Comparison of ENCODE assay signal across 8 cellular contexts in the genomic region with DNA sequence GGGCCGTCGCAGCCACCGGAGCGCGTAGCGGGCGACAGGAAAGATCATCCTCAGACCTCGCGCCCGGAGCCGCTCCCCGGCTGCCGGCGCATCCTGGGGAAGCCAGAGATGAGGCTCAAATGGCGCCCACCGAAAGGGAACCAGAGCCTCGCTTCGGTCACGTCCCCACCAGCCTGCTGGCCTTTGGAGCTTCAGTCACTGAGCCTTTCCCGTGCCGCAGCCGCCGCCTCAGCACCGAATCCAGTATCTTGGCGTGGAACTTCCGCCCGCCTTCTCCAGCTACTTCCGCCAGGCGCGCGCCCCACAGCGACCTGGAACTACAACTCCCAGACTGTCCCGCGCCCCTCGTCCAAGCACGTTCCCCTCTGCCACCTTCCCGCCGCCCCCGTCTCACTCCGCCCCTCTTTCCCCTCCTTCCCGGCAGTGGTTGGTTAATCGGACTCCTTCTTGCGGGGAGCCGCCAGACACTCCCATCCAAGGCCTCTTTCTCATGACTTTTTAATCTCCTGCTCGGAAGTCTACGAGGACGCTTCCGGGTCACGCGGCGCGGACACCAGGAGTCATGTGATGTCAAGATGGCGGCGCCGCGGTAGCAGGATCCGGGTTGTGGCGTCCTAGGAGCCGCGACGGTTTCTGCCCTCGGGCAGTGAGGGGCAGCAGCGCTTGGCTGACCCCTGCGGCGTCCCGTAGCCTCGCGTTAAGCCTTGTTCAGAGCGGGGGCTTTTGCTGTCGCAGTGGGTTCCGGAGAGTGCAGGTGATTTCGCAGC. TPM values are rescaled to one million over a fixed set of nuclear protein-coding genes. Genes with fewer than 3 reads are reported as not detected.
DNase-seq lines count a peak whose midpoint lies in the region; ATAC-seq, FAIRE-seq and TF ChIP-seq lines count a peak whose summit lies in the region.

A gene with protein sequence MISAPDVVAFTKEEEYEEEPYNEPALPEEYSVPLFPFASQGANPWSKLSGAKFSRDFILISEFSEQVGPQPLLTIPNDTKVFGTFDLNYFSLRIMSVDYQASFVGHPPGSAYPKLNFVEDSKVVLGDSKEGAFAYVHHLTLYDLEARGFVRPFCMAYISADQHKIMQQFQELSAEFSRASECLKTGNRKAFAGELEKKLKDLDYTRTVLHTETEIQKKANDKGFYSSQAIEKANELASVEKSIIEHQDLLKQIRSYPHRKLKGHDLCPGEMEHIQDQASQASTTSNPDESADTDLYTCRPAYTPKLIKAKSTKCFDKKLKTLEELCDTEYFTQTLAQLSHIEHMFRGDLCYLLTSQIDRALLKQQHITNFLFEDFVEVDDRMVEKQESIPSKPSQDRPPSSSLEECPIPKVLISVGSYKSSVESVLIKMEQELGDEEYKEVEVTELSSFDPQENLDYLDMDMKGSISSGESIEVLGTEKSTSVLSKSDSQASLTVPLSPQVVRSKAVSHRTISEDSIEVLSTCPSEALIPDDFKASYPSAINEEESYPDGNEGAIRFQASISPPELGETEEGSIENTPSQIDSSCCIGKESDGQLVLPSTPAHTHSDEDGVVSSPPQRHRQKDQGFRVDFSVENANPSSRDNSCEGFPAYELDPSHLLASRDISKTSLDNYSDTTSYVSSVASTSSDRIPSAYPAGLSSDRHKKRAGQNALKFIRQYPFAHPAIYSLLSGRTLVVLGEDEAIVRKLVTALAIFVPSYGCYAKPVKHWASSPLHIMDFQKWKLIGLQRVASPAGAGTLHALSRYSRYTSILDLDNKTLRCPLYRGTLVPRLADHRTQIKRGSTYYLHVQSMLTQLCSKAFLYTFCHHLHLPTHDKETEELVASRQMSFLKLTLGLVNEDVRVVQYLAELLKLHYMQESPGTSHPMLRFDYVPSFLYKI (plus strand): TSS at position 563 of the 767 bp plus-strand sequence. CDS start 497 bp downstream, outside the sequence.
A gene with protein sequence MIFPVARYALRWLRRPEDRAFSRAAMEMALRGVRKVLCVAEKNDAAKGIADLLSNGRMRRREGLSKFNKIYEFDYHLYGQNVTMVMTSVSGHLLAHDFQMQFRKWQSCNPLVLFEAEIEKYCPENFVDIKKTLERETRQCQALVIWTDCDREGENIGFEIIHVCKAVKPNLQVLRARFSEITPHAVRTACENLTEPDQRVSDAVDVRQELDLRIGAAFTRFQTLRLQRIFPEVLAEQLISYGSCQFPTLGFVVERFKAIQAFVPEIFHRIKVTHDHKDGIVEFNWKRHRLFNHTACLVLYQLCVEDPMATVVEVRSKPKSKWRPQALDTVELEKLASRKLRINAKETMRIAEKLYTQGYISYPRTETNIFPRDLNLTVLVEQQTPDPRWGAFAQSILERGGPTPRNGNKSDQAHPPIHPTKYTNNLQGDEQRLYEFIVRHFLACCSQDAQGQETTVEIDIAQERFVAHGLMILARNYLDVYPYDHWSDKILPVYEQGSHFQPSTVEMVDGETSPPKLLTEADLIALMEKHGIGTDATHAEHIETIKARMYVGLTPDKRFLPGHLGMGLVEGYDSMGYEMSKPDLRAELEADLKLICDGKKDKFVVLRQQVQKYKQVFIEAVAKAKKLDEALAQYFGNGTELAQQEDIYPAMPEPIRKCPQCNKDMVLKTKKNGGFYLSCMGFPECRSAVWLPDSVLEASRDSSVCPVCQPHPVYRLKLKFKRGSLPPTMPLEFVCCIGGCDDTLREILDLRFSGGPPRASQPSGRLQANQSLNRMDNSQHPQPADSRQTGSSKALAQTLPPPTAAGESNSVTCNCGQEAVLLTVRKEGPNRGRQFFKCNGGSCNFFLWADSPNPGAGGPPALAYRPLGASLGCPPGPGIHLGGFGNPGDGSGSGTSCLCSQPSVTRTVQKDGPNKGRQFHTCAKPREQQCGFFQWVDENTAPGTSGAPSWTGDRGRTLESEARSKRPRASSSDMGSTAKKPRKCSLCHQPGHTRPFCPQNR (minus strand): TSS at position 264 of the 767 bp plus-strand sequence. CDS start 216 bp downstream, at position 48.

- FAIRE-seq in HepG2 (lab: Jason Lieb, UNC) = peak; percentile 85

- peak within 1 kb of the TSS; percentile 90 for H3K9ac ChIP-seq in HepG2 (ENCODE audit: insufficient read depth, low read depth, low read length)

- peaks cover 9% of the 10 kb centered on the region for H4K20me1 ChIP-seq in HepG2 (ENCODE audit: insufficient read depth, low read length)

- in situ Hi-C loops in HepG2 (cut with HindIII; ENCODE audit: extremely low pct_ligation_motif_present, low pct_unique_long_range_greater_than_20kb) = no loop called here

- TF ChIP-seq RAD21 in HepG2 (CRISPR knock-in tag; IDR thresholded peaks at IDR 0.05) = peak; percentile 54

- WGBS in HepG2 (ENCODE audit: low lambda C conversion rate) = 3% methylated on average over 27 of the region's 72 CpGs

- CTCF ChIA-PET in HepG2 (lab: Yijun Ruan, JAX; ENCODE audit: low intra/inter-chr PET ratio, low total read pairs) = no interaction called here

- peak; percentile 82 for ATAC-seq in GM19397 (IDR thresholded peaks at IDR 0.05; ENCODE audit: unreplicated experiment)
- ATAC-seq in HG03571 (IDR thresholded peaks at IDR 0.05; ENCODE audit: unreplicated experiment) = peak; percentile 74
- peak; percentile 94 for ATAC-seq in HepG2

- TF ChIP-seq POLR2A in HepG2 (IDR thresholded peaks at IDR 0.05; ENCODE audit: insufficient read depth in 1 of 2, low read depth in 2 of 2, low read length in 2 of 2) = peak; percentile 67 to 90

- H3K9me3 ChIP-seq in HepG2 (ENCODE audit: low read length) = no peaks in the 10 kb centered on the region

- no TSS peak for BruUV-seq in HepG2 (replicated peaks; lab: Mats Ljungman, UMichigan)

- intact Hi-C loops in CD14-positive monocyte (cut with micrococcal nuclease) = loop anchor here (2.0 kb wide), 2 partner anchors 14 to 54 kb away; a partner anchor contains a TSS
- intact Hi-C loops in HepG2 (cut with micrococcal nuclease; ENCODE audit: unreplicated experiment) = loop anchor here (5.0 to 10.0 kb wide), 2 partner anchors 50 to 58 kb away; a partner anchor contains a TSS

- DNase-seq in CD14-positive monocyte (ENCODE audit: low spot score) = peak; percentile 98
- DNase-seq in NCI-H82 (lab: John Stamatoyannopoulos, UW) = peak; percentile 99
- DNase-seq in activated CD4-positive, alpha-beta T cell treated with anti-CD3 and anti-CD28 coated beads, Interleukin-2, amount 50 U/mL, for 48 hours = peak; percentile 98
- peak; percentile 73 to 97 for DNase-seq in dermis microvascular lymphatic vessel endothelial cell (ENCODE audit: low read depth in 2 of 2)
- peak; percentile 92 for DNase-seq in HepG2 (ENCODE audit: low spot score)
- DNase-seq in stimulated activated CD4-positive, alpha-beta T cell treated with anti-CD3 and anti-CD28 coated beads, Interleukin-4, amount 100 ng/mL, for 1 hour = peak; percentile 98

- peak within 1 kb of the TSS; percentile 11 for H2AFZ ChIP-seq in HepG2 (ENCODE audit: low read length)

- peak within 1 kb of the TSS; percentile 92 for H3K4me2 ChIP-seq in HepG2 (ENCODE audit: low read depth, low read length)

- H3K79me2 ChIP-seq in HepG2 (ENCODE audit: insufficient read depth, low read length) = peaks cover 86% of the 10 kb centered on the region

- peak within 1 kb of the TSS; percentile 93 to 97 for H3K4me3 Mint-ChIP-seq in CD14-positive monocyte

- peaks cover 0 to 4% (median 2%) of the 10 kb centered on the region in 7 donors for H3K9me3 Mint-ChIP-seq in CD14-positive monocyte

- peaks cover 64% of the 10 kb centered on the region for H3K4me1 ChIP-seq in HepG2 (ENCODE audit: insufficient read depth, low read length)

- peak within 1 kb of the TSS; percentile 98 to 100 (median 100) for H3K27ac Mint-ChIP-seq in CD14-positive monocyte

- no peak for TF ChIP-seq EP300 in HepG2 (IDR thresholded peaks at IDR 0.05; ENCODE audit: low read depth in 2 of 2, low read length in 2 of 2)
- TF ChIP-seq EP300 in HepG2 (CRISPR knock-in tag; IDR thresholded peaks at IDR 0.05; ENCODE audit: borderline replicate concordance) = no peak

- peaks cover 6 to 24% of the 10 kb centered on the region in 2 experiments; a peak in 4 of 5 replicates for H3K36me3 ChIP-seq in HepG2 (replicated peaks in 1 of 2; ENCODE audit: control insufficient read depth in 1 of 2, insufficient read depth in 2 of 2, low read length in 2 of 2)

- no peaks in the 10 kb centered on the region; a peak in 1 of 5 replicates for H3K27me3 ChIP-seq in HepG2 (ENCODE audit: control insufficient read depth in 1 of 2, insufficient read depth in 2 of 2, low read length in 2 of 2)

- peaks cover 78% of the 10 kb centered on the region for H3K4me1 Mint-ChIP-seq in CD14-positive monocyte

- H3K36me3 Mint-ChIP-seq in CD14-positive monocyte = peaks cover 51 to 54% of the 10 kb centered on the region in 2 donors

- peak within 1 kb of the TSS; percentile 71 to 91 (median 80) for H3K4me3 ChIP-seq in HepG2 (replicated peaks in 1 of 3; ENCODE audit: insufficient read depth in 1 of 3, low read depth in 2 of 3, low read length in 3 of 3)

- POLR2A ChIA-PET in HepG2 (lab: Yijun Ruan, JAX) = interaction anchor here (0.7 to 1.6 kb wide), 6 partner anchors 13 to 124 kb away, joined by 3 to 10 read pairs (median 5); a partner anchor contains a TSS

- peak within 1 kb of the TSS; percentile 88 for H3K27ac ChIP-seq in HepG2 (ENCODE audit: extremely low read length, insufficient read depth, low read length)

- no peaks in the 10 kb centered on the region for H3K27me3 Mint-ChIP-seq in CD14-positive monocyte (ENCODE audit: low read depth in 3 of 3)

- TF ChIP-seq CTCF in CD14-positive monocyte (IDR thresholded peaks at IDR 0.05) (no peak), HepG2 (CRISPR knock-in tag; IDR thresholded peaks at IDR 0.05) (no peak)

RNA-seq across cellular contexts. Expression of the first gene that starts in this region (rescaled TPM):
- polyA plus RNA-seq in CD14-positive monocyte = 1 to 10 TPM; 2.4 to 5.3 TPM
- total RNA-seq in dermis microvascular lymphatic vessel endothelial cell = 11.4 and 18.5 TPM in 2 replicates
- total RNA-seq in HepG2 (2016; rRNA removed; fragmentation: Illumina TruSeq; extraction: Trizol) = 11.8 and 16.6 TPM in 2 replicates
- 1.3 and 1.4 TPM in 2 replicates for total RNA-seq in HepG2 (2016; cell fraction: cytosol; rRNA removed; fragmentation: Illumina TruSeq; extraction: Trizol; ENCODE audit: low read depth)
- 11.9 and 13.2 TPM in 2 replicates for total RNA-seq in HepG2 (2016; cell fraction: insoluble cytoplasmic fraction; rRNA removed; fragmentation: Illumina TruSeq; extraction: Trizol)
- total RNA-seq in HepG2 (2016; cell fraction: membrane; rRNA removed; fragmentation: Illumina TruSeq; extraction: Trizol) = 6.2 and 6.5 TPM in 2 replicates
- 11.0 and 13.5 TPM in 2 replicates for total RNA-seq in HepG2 (2016; cell fraction: nucleus; rRNA removed; fragmentation: Illumina TruSeq; extraction: Trizol)
- polyA plus RNA-seq in HepG2 (2011; rRNA removed) = 7.6 and 7.7 TPM in 2 replicates
- 5.1 and 5.4 TPM in 2 replicates for polyA plus RNA-seq in HepG2 (2011; cell fraction: cytosol; rRNA removed)
- polyA plus RNA-seq in HepG2 (2011; cell fraction: nucleus; rRNA removed) = 12.3 and 12.5 TPM in 2 replicates
- polyA plus RNA-seq in HepG2 (2012) = 7.5 and 8.8 TPM in 2 replicates
- polyA plus RNA-seq in HepG2 (2016; cell fraction: cytosol; fragmentation: Illumina TruSeq; extraction: Trizol; ENCODE audit: low read depth) = 0.59 and 0.60 TPM in 2 replicates
- 7.3 and 9.5 TPM in 2 replicates for polyA plus RNA-seq in HepG2 (2016; cell fraction: insoluble cytoplasmic fraction; fragmentation: Illumina TruSeq; extraction: Trizol; ENCODE audit: low read depth)
- 1.6 and 1.8 TPM in 2 replicates for polyA plus RNA-seq in HepG2 (2016; cell fraction: membrane; fragmentation: Illumina TruSeq; extraction: Trizol; ENCODE audit: low read depth)
- 14.1 and 15.0 TPM in 2 replicates for polyA plus RNA-seq in HepG2 (2016; cell fraction: nucleus; fragmentation: Illumina TruSeq; extraction: Trizol; ENCODE audit: insufficient read depth, low read depth)
- polyA minus RNA-seq in HepG2 (2011; rRNA and poly(A)+ RNA removed; ENCODE audit: low replicate concordance) = 14.3 and 17.2 TPM in 2 replicates
- 7.2 and 9.1 TPM in 2 replicates for polyA minus RNA-seq in HepG2 (2011; cell fraction: cytosol; rRNA and poly(A)+ RNA removed)
- polyA minus RNA-seq in HepG2 (2011; cell fraction: nucleus; rRNA and poly(A)+ RNA removed) = 17.6 and 19.5 TPM in 2 replicates

RNA-seq across cellular contexts. Expression of the second gene that starts in this region (rescaled TPM):
- polyA plus RNA-seq in CD14-positive monocyte (10 to 100 TPM; 15.2 to 22.3 TPM), HepG2 (2011; rRNA removed) (15.4 and 16.9 TPM in 2 replicates)
- total RNA-seq in dermis microvascular lymphatic vessel endothelial cell (14.1 and 19.3 TPM in 2 replicates), HepG2 (2016; rRNA removed; fragmentation: Illumina TruSeq; extraction: Trizol) (30.7 and 36.8 TPM in 2 replicates)
- total RNA-seq in HepG2 (2016; cell fraction: cytosol; rRNA removed; fragmentation: Illumina TruSeq; extraction: Trizol; ENCODE audit: low read depth) = 13.1 and 14.9 TPM in 2 replicates
- 27.4 and 35.0 TPM in 2 replicates for total RNA-seq in HepG2 (2016; cell fraction: insoluble cytoplasmic fraction; rRNA removed; fragmentation: Illumina TruSeq; extraction: Trizol)
- total RNA-seq in HepG2 (2016; cell fraction: membrane; rRNA removed; fragmentation: Illumina TruSeq; extraction: Trizol) = 17.3 and 17.9 TPM in 2 replicates
- 42.4 and 45.8 TPM in 2 replicates for total RNA-seq in HepG2 (2016; cell fraction: nucleus; rRNA removed; fragmentation: Illumina TruSeq; extraction: Trizol)
- polyA plus RNA-seq in HepG2 (2011; cell fraction: cytosol; rRNA removed) = 9.1 and 10.4 TPM in 2 replicates
- 19.7 and 20.7 TPM in 2 replicates for polyA plus RNA-seq in HepG2 (2011; cell fraction: nucleus; rRNA removed)
- polyA plus RNA-seq in HepG2 (2012) = 15.1 and 17.3 TPM in 2 replicates
- polyA plus RNA-seq in HepG2 (2016; cell fraction: cytosol; fragmentation: Illumina TruSeq; extraction: Trizol; ENCODE audit: low read depth) = 2.3 and 2.6 TPM in 2 replicates
- 21.2 and 22.7 TPM in 2 replicates for polyA plus RNA-seq in HepG2 (2016; cell fraction: insoluble cytoplasmic fraction; fragmentation: Illumina TruSeq; extraction: Trizol; ENCODE audit: low read depth)
- 6.3 and 6.6 TPM in 2 replicates for polyA plus RNA-seq in HepG2 (2016; cell fraction: membrane; fragmentation: Illumina TruSeq; extraction: Trizol; ENCODE audit: low read depth)
- polyA plus RNA-seq in HepG2 (2016; cell fraction: nucleus; fragmentation: Illumina TruSeq; extraction: Trizol; ENCODE audit: insufficient read depth, low read depth) = 55.0 and 64.3 TPM in 2 replicates
- 49.6 and 93.1 TPM in 2 replicates for polyA minus RNA-seq in HepG2 (2011; rRNA and poly(A)+ RNA removed; ENCODE audit: low replicate concordance)
- polyA minus RNA-seq in HepG2 (2011; cell fraction: cytosol; rRNA and poly(A)+ RNA removed) = 17.6 TPM in 2 replicates
- 46.6 and 52.9 TPM in 2 replicates for polyA minus RNA-seq in HepG2 (2011; cell fraction: nucleus; rRNA and poly(A)+ RNA removed)

Comparison
In these comparisons a context has a peak if more than half of its experiments do, and no peak if none do; other contexts are left out.
1. Peak in every context shown above with its lines: DNase-seq, ATAC-seq, H3K4me3 ChIP-seq and H3K27ac ChIP-seq.